ENCODE assay signal across 11 cellular contexts in genomic region chr17:77390870-77391269, GRCh38.
DNase-seq lines count a peak whose midpoint lies in the region; ATAC-seq and TF ChIP-seq lines count a peak whose summit lies in the region.
"Had no signal": no experiment of that assay in that cellular context is flagged by ENCODE, and none has a peak within 500 bp of the region (broad histone marks: within the 10 kb centered on the region; RNA-seq: fewer than 3 reads in every experiment).

No MANE protein-coding gene starts in this region.

- TF ChIP-seq CTCF in CD8-positive, alpha-beta T cell (IDR thresholded peaks at IDR 0.05), result no peak
- TF ChIP-seq CTCF in Panc1 (IDR thresholded peaks at IDR 0.05) (no peak), sigmoid colon (IDR thresholded peaks at IDR 0.05) (no peak), type B pancreatic cell (conservative IDR thresholded peaks at IDR 0.05) (no peak)

- H3K4me1 ChIP-seq in CD8-positive, alpha-beta T cell (ENCODE audit: insufficient read depth, low read length), result peaks cover 86% of the 10 kb centered on the region
- H3K4me1 ChIP-seq in Panc1 (ENCODE audit: control insufficient read depth, insufficient read depth, low read length) (peaks cover 92% of the 10 kb centered on the region), sigmoid colon (peaks cover 0 to 96% (median 95%) of the 10 kb centered on the region in 4 donors)

- in situ Hi-C loops in Panc1 (cut with HindIII; ENCODE audit: low pct_unique_long_range_greater_than_20kb, low sequenced_read_pairs), result no loop called here

- H3K27me3 ChIP-seq in CD8-positive, alpha-beta T cell (ENCODE audit: insufficient read depth, low read length), result no peaks in the 10 kb centered on the region
- H3K27me3 ChIP-seq in Panc1 (ENCODE audit: control insufficient read depth, insufficient read depth, low read length) (no peaks in the 10 kb centered on the region), sigmoid colon (no peaks in the 10 kb centered on the region)

- H3K36me3 Mint-ChIP-seq in CD8-positive, alpha-beta T cell, result peaks cover 15% of the 10 kb centered on the region
- peaks cover 3% of the 10 kb centered on the region for H3K36me3 Mint-ChIP-seq in type B pancreatic cell

- H3K36me3 ChIP-seq in CD8-positive, alpha-beta T cell (ENCODE audit: insufficient read depth, low read length), result no peaks in the 10 kb centered on the region
- H3K36me3 ChIP-seq in Panc1 (ENCODE audit: control insufficient read depth, insufficient read depth, low read length) (no peaks in the 10 kb centered on the region), sigmoid colon (no peaks in the 10 kb centered on the region)

- peak overlapping the region; percentile 11 for H3K4me3 Mint-ChIP-seq in CD8-positive, alpha-beta T cell
- no peak overlapping the region for H3K4me3 Mint-ChIP-seq in type B pancreatic cell

- TF ChIP-seq POLR2A in sigmoid colon (IDR thresholded peaks at IDR 0.05), result no peak

- peak overlapping the region; percentile 84 for H3K27ac Mint-ChIP-seq in CD8-positive, alpha-beta T cell
- H3K27ac Mint-ChIP-seq in type B pancreatic cell, result no peak overlapping the region

- CTCF ChIA-PET in CD8-positive, alpha-beta T cell (lab: Charles Lee), result interaction anchor here (1.2 to 5.7 kb wide), 8 partner anchors 8 to 70 kb away, joined by 3 to 47 read pairs (median 18); no protein-coding TSS in a partner anchor
- CTCF ChIA-PET in Panc1 (lab: Charles Lee), result interaction anchor here (0.7 to 1.1 kb wide), 2 partner anchors 39 to 142 kb away, joined by 3 to 4 read pairs; no protein-coding TSS in a partner anchor

- intact Hi-C loops in CD8-positive, alpha-beta T cell (cut with DNase I, micrococcal nuclease), result loop anchor here in 1 of 2 experiments (1.0 kb wide), 1 partner anchor 17 kb away; no protein-coding TSS in a partner anchor
- intact Hi-C loops in Panc1 (cut with micrococcal nuclease; ENCODE audit: unreplicated experiment), result loop anchor here (10.0 kb wide), 1 partner anchor 56 kb away; no protein-coding TSS in a partner anchor
- intact Hi-C loops in sigmoid colon (cut with DNase I), result no loop called here

- no peak overlapping the region for H3K27ac ChIP-seq in CD8-positive, alpha-beta T cell (ENCODE audit: low read depth, low read length)
- H3K27ac ChIP-seq in Panc1 (ENCODE audit: low read length) (peak overlapping the region; percentile 91), epithelial cell of prostate (peak overlapping the region; percentile 44), sigmoid colon (peak overlapping the region; percentile 95 to 99 (median 99))

- H3K4me3 ChIP-seq in CD8-positive, alpha-beta T cell (ENCODE audit: low read depth, low read length), result no peak overlapping the region
- H3K4me3 ChIP-seq in Panc1 (ENCODE audit: low read depth in 2 of 2, low read length in 2 of 2) (no peak overlapping the region), sigmoid colon (no peak overlapping the region)
- H3K4me3 ChIP-seq: lung had no signal

- H3K27me3 Mint-ChIP-seq in CD8-positive, alpha-beta T cell (ENCODE audit: low read depth), result no peaks in the 10 kb centered on the region
- H3K27me3 Mint-ChIP-seq in type B pancreatic cell, result no peaks in the 10 kb centered on the region

- DNase-seq in CD8-positive, alpha-beta T cell, result no peak
- DNase-seq in Panc1 (ENCODE audit: low read depth, low spot score) (no peak), epithelial cell of prostate (ENCODE audit: low read depth, low spot score) (no peak), sigmoid colon (no peak), middle frontal gyrus (ENCODE audit: extremely low spot score, low spot score) (no peak), NCI-H774 (lab: John Stamatoyannopoulos, UW) (no peak), type B pancreatic cell (ENCODE audit: extremely low spot score, unreplicated experiment) (no peak)
- DNase-seq: NCI-H2227 treated with DMSO at 0.1 percent for 48 hours, T-helper 9 cell had no signal

- WGBS in sigmoid colon, 2 donors, result 91 to 93% methylated on average over 12 of the region's 12 CpGs

- POLR2A ChIA-PET in CD8-positive, alpha-beta T cell (lab: Charles Lee), result interaction anchor here (0.6 to 5.5 kb wide), 6 partner anchors 9 to 98 kb away, joined by 3 to 54 read pairs (median 20); no protein-coding TSS in a partner anchor
- POLR2A ChIA-PET in Panc1 (lab: Charles Lee), result no interaction called here

- TF ChIP-seq EP300 in sigmoid colon (IDR thresholded peaks at IDR 0.05), result no peak

- H3K9me3 ChIP-seq in CD8-positive, alpha-beta T cell (ENCODE audit: low read length), result no peaks in the 10 kb centered on the region
- H3K9me3 ChIP-seq in Panc1 (ENCODE audit: control insufficient read depth, insufficient read depth, low read depth, low read length), result no peaks in the 10 kb centered on the region
- H3K9me3 ChIP-seq in sigmoid colon, result no peaks in the 10 kb centered on the region

- no TSS peak for BruUV-seq in Panc1 (replicated peaks; lab: Mats Ljungman, UMichigan)

- H3K9me3 Mint-ChIP-seq in CD8-positive, alpha-beta T cell, result no peaks in the 10 kb centered on the region
- no peaks in the 10 kb centered on the region for H3K9me3 Mint-ChIP-seq in type B pancreatic cell

- no peak for ATAC-seq in CD8-positive, alpha-beta T cell
- no peak for ATAC-seq in Panc1
- ATAC-seq in GM21447 (IDR thresholded peaks at IDR 0.05; ENCODE audit: unreplicated experiment), result no peak

- H3K4me1 Mint-ChIP-seq in CD8-positive, alpha-beta T cell (ENCODE audit: low read depth), result peaks cover 82% of the 10 kb centered on the region
- H3K4me1 Mint-ChIP-seq in type B pancreatic cell (ENCODE audit: unreplicated experiment), result peaks cover 72% of the 10 kb centered on the region
